ENCODE assay signal across 7 cellular contexts in genomic region chr2:222939979-222940378, GRCh38.
"Had no signal": no experiment of that assay in that cellular context is flagged by ENCODE, and none has a peak within 500 bp of the region (broad histone marks: within the 10 kb centered on the region; RNA-seq: fewer than 3 reads in every experiment).

No MANE protein-coding gene starts in this region.

- H3K4me1 ChIP-seq: adrenal gland had no signal

- DNase-seq: activated B cell treated with CpG ODN at 0.5 μM for 24 hours, cerebellar nuclear complex, NCI-H1417 treated with DMSO at 0.1 percent for 48 hours, NCI-H1694, NCI-H524 treated with DMSO at 0.1 percent for 48 hours had no signal

- H3K27me3 ChIP-seq: adrenal gland had no signal

- H3K4me3 ChIP-seq: adrenal gland had no signal

- H3K27ac ChIP-seq: adrenal gland had no signal

- FAIRE-seq: bronchial epithelial cell had no signal
